ENCODE assay signal across 11 cellular contexts in the genomic region with DNA sequence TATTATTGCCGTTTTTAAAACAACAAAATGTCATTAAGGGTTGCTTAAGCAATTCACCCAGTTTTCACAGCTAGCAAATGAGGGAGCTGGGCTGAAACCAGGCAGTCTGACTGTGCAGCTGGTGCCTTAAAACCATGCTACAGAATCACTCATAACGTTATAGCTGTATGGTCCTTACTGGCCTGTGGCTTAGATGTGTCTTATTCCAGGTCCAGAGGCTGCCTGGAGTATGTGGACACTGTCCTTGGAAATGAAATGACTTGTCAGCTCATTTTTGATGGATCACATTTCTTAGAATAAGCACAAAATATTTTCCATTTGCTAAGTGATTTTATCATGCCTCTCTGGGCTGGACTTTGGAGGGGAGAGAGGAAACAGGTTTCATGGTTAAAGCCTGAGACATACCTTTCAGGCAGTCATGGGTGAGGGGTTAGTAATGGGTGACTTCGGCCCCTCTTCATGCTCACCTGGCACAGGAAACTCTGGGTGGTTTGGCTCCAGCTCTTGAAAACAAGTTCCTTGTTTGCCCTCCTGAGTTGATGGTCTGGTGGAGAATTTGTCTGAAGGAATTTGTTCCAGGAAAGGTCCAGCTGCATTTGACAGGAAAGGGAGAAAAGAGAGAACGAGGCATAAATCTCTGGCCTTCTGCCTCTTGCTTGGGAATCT.
"Had no signal": no experiment of that assay in that cellular context is flagged by ENCODE, and none has a peak within 500 bp of the region (broad histone marks: within the 10 kb centered on the region; RNA-seq: fewer than 3 reads in every experiment).

No MANE protein-coding gene starts in this region.

- H3K36me3 ChIP-seq: esophagus muscularis mucosa, ovary, transverse colon had no signal

- H3K27ac ChIP-seq: esophagus muscularis mucosa, ovary, transverse colon had no signal

- H3K4me2 ChIP-seq: smooth muscle cell had no signal

- H3K9me3 ChIP-seq: ovary, transverse colon had no signal

- DNase-seq: activated CD4-positive, alpha-beta T cell treated with anti-CD3 and anti-CD28 coated beads, Interleukin-2, amount 50 U/mL, for 4 hours; activated CD4-positive, CD25-positive, alpha-beta regulatory T cell treated with anti-CD3 and anti-CD28 coated beads, Interleukin-2, amount 50 U/mL, for 72 hours; activated gamma-delta T cell; activated T-cell treated with anti-CD3 and anti-CD28 coated beads, Interleukin-2, amount 50 U/mL, for 24 hours; mesendoderm; ovary; SW 1271; transverse colon had no signal

- H3K4me1 ChIP-seq: transverse colon had no signal

- H3K4me3 ChIP-seq: esophagus muscularis mucosa, ovary, smooth muscle cell, transverse colon had no signal

- H3K27me3 ChIP-seq: esophagus muscularis mucosa, ovary, transverse colon had no signal

- ATAC-seq: stimulated activated effector memory CD8-positive, alpha-beta T cell treated with anti-CD3 and anti-CD28 coated beads, Interleukin-12 subunit alpha, Interleukin-12 subunit beta, amount 100 ng/mL, for 72 hours had no signal
